In genomic region chrX:43627669-43628068, GRCh38 we compare ENCODE assay signal across 20 cellular contexts. TPM values are rescaled to one million over a fixed set of nuclear protein-coding genes. Genes with fewer than 3 reads are reported as not detected.
A peak's percentile ranks its signal among the peaks of the same experiment; 100 is the strongest.
DNase-seq lines count a peak whose midpoint lies in the region; ATAC-seq, FAIRE-seq and TF ChIP-seq lines count a peak whose summit lies in the region.
"Had no signal": no experiment of that assay in that cellular context is flagged by ENCODE, and none has a peak within 500 bp of the region (broad histone marks: within the 10 kb centered on the region; RNA-seq: fewer than 3 reads in every experiment).

No MANE protein-coding gene starts in this region.

- CTCF ChIA-PET in activated CD8-positive, alpha-beta T cell treated with anti-CD3 and anti-CD28 coated beads for 36 hours (lab: Charles Lee), result no interaction called here
- CTCF ChIA-PET in activated CD8-positive, alpha-beta T cell treated with anti-CD3 and anti-CD28 coated beads, Interleukin-2, amount 10 ng/mL, durations not matched to agents 7 days and 5 days (lab: Charles Lee), result no interaction called here

- no peak overlapping the region for H3K18ac ChIP-seq in trophoblast cell (ENCODE audit: low read length)

- no peak overlapping the region for H3K4me3 Mint-ChIP-seq in activated CD8-positive, alpha-beta T cell treated with anti-CD3 and anti-CD28 coated beads for 36 hours
- no peak overlapping the region for H3K4me3 Mint-ChIP-seq in activated CD8-positive, alpha-beta T cell treated with anti-CD3 and anti-CD28 coated beads, Interleukin-2, amount 10 ng/mL, durations not matched to agents 7 days and 5 days
- H3K4me3 Mint-ChIP-seq in activated T-helper 17 cell treated with anti-CD3 and anti-CD28 coated beads, Interleukin-2, amount 50 U/mL, for 72 hours, result peak overlapping the region; percentile 45
- no peak overlapping the region for H3K4me3 Mint-ChIP-seq in activated T-helper 2 cell treated with anti-CD3 and anti-CD28 coated beads, Interferon-gamma antibody, Interleukin-2, Interleukin-4, amounts not matched to agents 10 μg/mL and 5 μg/mL and 100 μg/mL, durations not matched to agents 14 hours and 24 hours and 36 hours (ENCODE audit: low read depth)
- H3K4me3 Mint-ChIP-seq: CD4-positive, alpha-beta T cell; H9 had no signal

- no peaks in the 10 kb centered on the region for H3K4me1 ChIP-seq in trophoblast cell (ENCODE audit: control insufficient read depth in 1 of 2, insufficient read depth in 2 of 2, low read length in 2 of 2)
- H3K4me1 ChIP-seq in small intestine (ENCODE audit: control insufficient read depth in 2 of 2, insufficient read depth in 1 of 2, low read depth in 1 of 2, low read length in 1 of 2), result no peaks in the 10 kb centered on the region
- H3K4me1 ChIP-seq: BE2C had no signal

- no peak overlapping the region for H3K23ac ChIP-seq in trophoblast cell (ENCODE audit: low read length)

- no peaks in the 10 kb centered on the region for H3K79me1 ChIP-seq in trophoblast cell (ENCODE audit: low read length)

- intact Hi-C loops in activated CD8-positive, alpha-beta T cell treated with anti-CD3 and anti-CD28 coated beads for 36 hours (cut with micrococcal nuclease), result no loop called here
- intact Hi-C loops in activated T-helper 2 cell treated with anti-CD3 and anti-CD28 coated beads, Interferon-gamma antibody, Interleukin-2, Interleukin-4, amounts not matched to agents 10 μg/mL and 5 μg/mL and 100 μg/mL, durations not matched to agents 14 hours and 24 hours and 36 hours (cut with micrococcal nuclease), result loop anchor here (1.0 to 5.0 kb wide), 2 partner anchors 16 to 50 kb away; no protein-coding TSS in a partner anchor

- no peak overlapping the region for H4K8ac ChIP-seq in trophoblast cell (ENCODE audit: low read depth, low read length)

- H3K14ac ChIP-seq in trophoblast cell (ENCODE audit: low read length), result no peak overlapping the region

- no CpG with 5 or more reads among the region's 1 CpG for WGBS in trophoblast cell (ENCODE audit: extremely low coverage, insufficient coverage, insufficient read length)
- WGBS in small intestine, 3 donors, result 46 to 61% (median 55%) methylated on average over 1 of the region's 1 CpG

- no peak overlapping the region for H2AFZ ChIP-seq in trophoblast cell (ENCODE audit: insufficient read depth, low read length, poor library complexity)

- ATAC-seq in activated CD8-positive, alpha-beta T cell treated with anti-CD3 and anti-CD28 coated beads for 36 hours, result no peak
- no peak for ATAC-seq in activated CD8-positive, alpha-beta T cell treated with anti-CD3 and anti-CD28 coated beads, Interleukin-2, amount 10 ng/mL, durations not matched to agents 7 days and 5 days
- ATAC-seq in activated T-helper 17 cell treated with anti-CD3 and anti-CD28 coated beads, Interleukin-2, amount 50 U/mL, for 72 hours (replicated peaks), result peak; percentile 69

- no peak overlapping the region for H3K4ac ChIP-seq in trophoblast cell (ENCODE audit: low read depth, low read length)

- no peak overlapping the region for H3K27ac ChIP-seq in trophoblast cell (ENCODE audit: low read depth, low read length)
- no peak overlapping the region for H3K27ac ChIP-seq in small intestine (ENCODE audit: low read depth in 1 of 2, low read length in 1 of 2)

- no peak for FAIRE-seq in small intestine (lab: Jason Lieb, UNC)
- FAIRE-seq: A204.1, D721Med, G401.6, GM12891, GM19239, H1 had no signal

- POLR2A ChIA-PET in activated CD8-positive, alpha-beta T cell treated with anti-CD3 and anti-CD28 coated beads for 36 hours (lab: Charles Lee), result no interaction called here
- POLR2A ChIA-PET in activated CD8-positive, alpha-beta T cell treated with anti-CD3 and anti-CD28 coated beads, Interleukin-2, amount 10 ng/mL, durations not matched to agents 7 days and 5 days (lab: Charles Lee), result no interaction called here

- H3K4me2 ChIP-seq in trophoblast cell (ENCODE audit: low read length), result no peak overlapping the region

- H3K27me3 Mint-ChIP-seq in activated CD8-positive, alpha-beta T cell treated with anti-CD3 and anti-CD28 coated beads for 36 hours, result no peaks in the 10 kb centered on the region
- no peaks in the 10 kb centered on the region for H3K27me3 Mint-ChIP-seq in activated CD8-positive, alpha-beta T cell treated with anti-CD3 and anti-CD28 coated beads, Interleukin-2, amount 10 ng/mL, durations not matched to agents 7 days and 5 days (ENCODE audit: low read depth)
- peaks cover 3% of the 10 kb centered on the region for H3K27me3 Mint-ChIP-seq in activated T-helper 17 cell treated with anti-CD3 and anti-CD28 coated beads, Interleukin-2, amount 50 U/mL, for 72 hours
- H3K27me3 Mint-ChIP-seq in activated T-helper 2 cell treated with anti-CD3 and anti-CD28 coated beads, Interferon-gamma antibody, Interleukin-2, Interleukin-4, amounts not matched to agents 10 μg/mL and 5 μg/mL and 100 μg/mL, durations not matched to agents 14 hours and 24 hours and 36 hours (ENCODE audit: low read depth), result no peaks in the 10 kb centered on the region
- H3K27me3 Mint-ChIP-seq: CD4-positive, alpha-beta T cell had no signal

- H3K4me3 ChIP-seq in trophoblast cell (ENCODE audit: low read depth, low read length) (no peak overlapping the region), small intestine (ENCODE audit: low read depth in 1 of 2, low read length in 2 of 2) (no peak overlapping the region)

- peak overlapping the region; percentile 30 for H3K27ac Mint-ChIP-seq in activated CD8-positive, alpha-beta T cell treated with anti-CD3 and anti-CD28 coated beads for 36 hours
- H3K27ac Mint-ChIP-seq in activated CD8-positive, alpha-beta T cell treated with anti-CD3 and anti-CD28 coated beads, Interleukin-2, amount 10 ng/mL, durations not matched to agents 7 days and 5 days, result no peak overlapping the region
- peak overlapping the region; percentile 83 for H3K27ac Mint-ChIP-seq in activated T-helper 17 cell treated with anti-CD3 and anti-CD28 coated beads, Interleukin-2, amount 50 U/mL, for 72 hours
- peak overlapping the region; percentile 86 for H3K27ac Mint-ChIP-seq in activated T-helper 2 cell treated with anti-CD3 and anti-CD28 coated beads, Interferon-gamma antibody, Interleukin-2, Interleukin-4, amounts not matched to agents 10 μg/mL and 5 μg/mL and 100 μg/mL, durations not matched to agents 14 hours and 24 hours and 36 hours
- H3K27ac Mint-ChIP-seq: CD4-positive, alpha-beta T cell; H9 had no signal

- no peak overlapping the region for H2AK5ac ChIP-seq in trophoblast cell (ENCODE audit: low read length)

- no peak overlapping the region for H2BK12ac ChIP-seq in trophoblast cell (ENCODE audit: low read length)

- peaks cover 1% of the 10 kb centered on the region for H3K4me1 Mint-ChIP-seq in activated CD8-positive, alpha-beta T cell treated with anti-CD3 and anti-CD28 coated beads for 36 hours (ENCODE audit: low read depth)
- no peaks in the 10 kb centered on the region for H3K4me1 Mint-ChIP-seq in activated CD8-positive, alpha-beta T cell treated with anti-CD3 and anti-CD28 coated beads, Interleukin-2, amount 10 ng/mL, durations not matched to agents 7 days and 5 days (ENCODE audit: low read depth)
- no peaks in the 10 kb centered on the region for H3K4me1 Mint-ChIP-seq in activated T-helper 17 cell treated with anti-CD3 and anti-CD28 coated beads, Interleukin-2, amount 50 U/mL, for 72 hours
- H3K4me1 Mint-ChIP-seq in activated T-helper 2 cell treated with anti-CD3 and anti-CD28 coated beads, Interferon-gamma antibody, Interleukin-2, Interleukin-4, amounts not matched to agents 10 μg/mL and 5 μg/mL and 100 μg/mL, durations not matched to agents 14 hours and 24 hours and 36 hours (ENCODE audit: low read depth), result peaks cover 26% of the 10 kb centered on the region

- TF ChIP-seq CTCF in activated CD8-positive, alpha-beta T cell treated with anti-CD3 and anti-CD28 coated beads for 36 hours (IDR thresholded peaks at IDR 0.05), result no peak

- no peak overlapping the region for H4K12ac ChIP-seq in trophoblast cell (ENCODE audit: low read depth, low read length)

- no peaks in the 10 kb centered on the region for H3K36me3 ChIP-seq in trophoblast cell (ENCODE audit: control insufficient read depth in 1 of 2, insufficient read depth in 2 of 2, low read length in 2 of 2)
- H3K36me3 ChIP-seq in small intestine (ENCODE audit: control insufficient read depth in 2 of 2, insufficient read depth in 2 of 2, low read length in 2 of 2), result no peaks in the 10 kb centered on the region
- H3K36me3 ChIP-seq: BE2C had no signal

- no peak overlapping the region for H2BK5ac ChIP-seq in trophoblast cell (ENCODE audit: low read depth, low read length, poor library complexity)

- H4K91ac ChIP-seq in trophoblast cell (ENCODE audit: low read depth, low read length), result no peak overlapping the region

- H2BK120ac ChIP-seq in trophoblast cell (ENCODE audit: insufficient read depth, low read length, poor library complexity), result no peak overlapping the region

- H3K9me3 ChIP-seq in trophoblast cell (ENCODE audit: insufficient read depth, low read depth, low read length), result no peaks in the 10 kb centered on the region
- no peaks in the 10 kb centered on the region for H3K9me3 ChIP-seq in small intestine (ENCODE audit: control insufficient read depth, low read depth)
- H3K9me3 ChIP-seq: BE2C, Caco-2 had no signal

- H3K27me3 ChIP-seq in trophoblast cell (ENCODE audit: insufficient read depth, low read length) (no peaks in the 10 kb centered on the region), small intestine (ENCODE audit: control insufficient read depth in 2 of 2, insufficient read depth in 2 of 2, low read length in 2 of 2) (no peaks in the 10 kb centered on the region)
- H3K27me3 ChIP-seq: BE2C had no signal

- DNase-seq in activated CD8-positive, alpha-beta T cell treated with anti-CD3 and anti-CD28 coated beads for 36 hours, result no peak
- DNase-seq in activated CD8-positive, alpha-beta T cell treated with anti-CD3 and anti-CD28 coated beads, Interleukin-2, amount 10 ng/mL, durations not matched to agents 7 days and 5 days, result no peak
- no peak for DNase-seq in activated T-helper 2 cell treated with anti-CD3 and anti-CD28 coated beads, Interferon-gamma antibody, Interleukin-2, Interleukin-4, amounts not matched to agents 10 μg/mL and 5 μg/mL and 100 μg/mL, durations not matched to agents 14 hours and 24 hours and 36 hours (ENCODE audit: low spot score)
- peak; percentile 25 to 49 for DNase-seq in trophoblast cell
- DNase-seq in small intestine, result no peak
- DNase-seq in activated CD8-positive, alpha-beta memory T cell treated with anti-CD3 and anti-CD28 coated beads, Interleukin-2, amount 50 U/mL, for 48 hours, result no peak
- DNase-seq: ACHN; BE2C; C1 segment of cervical spinal cord; Caco-2; CD4-positive, alpha-beta T cell; H9; IMR-90 had no signal

- H3K36me3 Mint-ChIP-seq in activated CD8-positive, alpha-beta T cell treated with anti-CD3 and anti-CD28 coated beads for 36 hours (ENCODE audit: low read depth), result no peaks in the 10 kb centered on the region
- H3K36me3 Mint-ChIP-seq in activated CD8-positive, alpha-beta T cell treated with anti-CD3 and anti-CD28 coated beads, Interleukin-2, amount 10 ng/mL, durations not matched to agents 7 days and 5 days (ENCODE audit: low read depth), result no peaks in the 10 kb centered on the region
- H3K36me3 Mint-ChIP-seq in activated T-helper 17 cell treated with anti-CD3 and anti-CD28 coated beads, Interleukin-2, amount 50 U/mL, for 72 hours (ENCODE audit: low read depth), result no peaks in the 10 kb centered on the region
- peaks cover 17% of the 10 kb centered on the region for H3K36me3 Mint-ChIP-seq in activated T-helper 2 cell treated with anti-CD3 and anti-CD28 coated beads, Interferon-gamma antibody, Interleukin-2, Interleukin-4, amounts not matched to agents 10 μg/mL and 5 μg/mL and 100 μg/mL, durations not matched to agents 14 hours and 24 hours and 36 hours (ENCODE audit: low read depth)

- no peaks in the 10 kb centered on the region for H3K9me3 Mint-ChIP-seq in activated CD8-positive, alpha-beta T cell treated with anti-CD3 and anti-CD28 coated beads for 36 hours
- H3K9me3 Mint-ChIP-seq in activated CD8-positive, alpha-beta T cell treated with anti-CD3 and anti-CD28 coated beads, Interleukin-2, amount 10 ng/mL, durations not matched to agents 7 days and 5 days (ENCODE audit: insufficient read depth), result no peaks in the 10 kb centered on the region
- no peaks in the 10 kb centered on the region for H3K9me3 Mint-ChIP-seq in activated T-helper 17 cell treated with anti-CD3 and anti-CD28 coated beads, Interleukin-2, amount 50 U/mL, for 72 hours
- peaks cover 14% of the 10 kb centered on the region for H3K9me3 Mint-ChIP-seq in activated T-helper 2 cell treated with anti-CD3 and anti-CD28 coated beads, Interferon-gamma antibody, Interleukin-2, Interleukin-4, amounts not matched to agents 10 μg/mL and 5 μg/mL and 100 μg/mL, durations not matched to agents 14 hours and 24 hours and 36 hours
- H3K9me3 Mint-ChIP-seq: CD4-positive, alpha-beta T cell had no signal

- no peaks in the 10 kb centered on the region for H3K79me2 ChIP-seq in trophoblast cell (ENCODE audit: control insufficient read depth, insufficient read depth, low read length, poor library complexity)

- H3K9ac ChIP-seq in trophoblast cell (ENCODE audit: low read length), result no peak overlapping the region

RNA-seq across cellular contexts. Expression of gene MAOA, which starts 28.4 kb away (rescaled TPM):
- total RNA-seq in activated CD8-positive, alpha-beta T cell treated with anti-CD3 and anti-CD28 coated beads for 36 hours, result 1 to 10 TPM in 1 of 2 experiments, under 1 TPM in 1; 0.60 to 1.9 TPM
- not detected for total RNA-seq in activated CD8-positive, alpha-beta T cell treated with anti-CD3 and anti-CD28 coated beads, Interleukin-2, amount 10 ng/mL, durations not matched to agents 7 days and 5 days
- 10 to 100 TPM in 1 of 2 donors, 1 to 10 TPM in 1; 4.5 to 20.4 TPM for total RNA-seq in activated T-helper 17 cell treated with anti-CD3 and anti-CD28 coated beads, Interleukin-2, amount 50 U/mL, for 72 hours
- total RNA-seq in activated T-helper 2 cell treated with anti-CD3 and anti-CD28 coated beads, Interferon-gamma antibody, Interleukin-2, Interleukin-4, amounts not matched to agents 10 μg/mL and 5 μg/mL and 100 μg/mL, durations not matched to agents 14 hours and 24 hours and 36 hours, result 202 and 207 TPM in 2 replicates
- 25.8 and 27.0 TPM in 2 replicates for polyA plus RNA-seq in trophoblast cell (2013)
- polyA plus RNA-seq in small intestine, result 100 to 1,000 TPM; 170 to 348 (median 180) TPM
- total RNA-seq: CD4-positive, alpha-beta T cell had no signal

Comparison
In these comparisons a context has a peak if more than half of its experiments do, and no peak if none do; other contexts are left out.
1. DNase-seq: peak in trophoblast cell (2 of 2); none in activated CD8-positive, alpha-beta T cell treated with anti-CD3 and anti-CD28 coated beads for 36 hours (single experiment), activated CD8-positive, alpha-beta T cell treated with anti-CD3 and anti-CD28 coated beads, Interleukin-2, amount 10 ng/mL, durations not matched to agents 7 days and 5 days (single experiment), activated T-helper 2 cell treated with anti-CD3 and anti-CD28 coated beads, Interferon-gamma antibody, Interleukin-2, Interleukin-4, amounts not matched to agents 10 μg/mL and 5 μg/mL and 100 μg/mL, durations not matched to agents 14 hours and 24 hours and 36 hours (single experiment), small intestine (single experiment) and activated CD8-positive, alpha-beta memory T cell treated with anti-CD3 and anti-CD28 coated beads, Interleukin-2, amount 50 U/mL, for 48 hours (single experiment).